8 cellular contexts compared by ENCODE assay signal in the genomic region with DNA sequence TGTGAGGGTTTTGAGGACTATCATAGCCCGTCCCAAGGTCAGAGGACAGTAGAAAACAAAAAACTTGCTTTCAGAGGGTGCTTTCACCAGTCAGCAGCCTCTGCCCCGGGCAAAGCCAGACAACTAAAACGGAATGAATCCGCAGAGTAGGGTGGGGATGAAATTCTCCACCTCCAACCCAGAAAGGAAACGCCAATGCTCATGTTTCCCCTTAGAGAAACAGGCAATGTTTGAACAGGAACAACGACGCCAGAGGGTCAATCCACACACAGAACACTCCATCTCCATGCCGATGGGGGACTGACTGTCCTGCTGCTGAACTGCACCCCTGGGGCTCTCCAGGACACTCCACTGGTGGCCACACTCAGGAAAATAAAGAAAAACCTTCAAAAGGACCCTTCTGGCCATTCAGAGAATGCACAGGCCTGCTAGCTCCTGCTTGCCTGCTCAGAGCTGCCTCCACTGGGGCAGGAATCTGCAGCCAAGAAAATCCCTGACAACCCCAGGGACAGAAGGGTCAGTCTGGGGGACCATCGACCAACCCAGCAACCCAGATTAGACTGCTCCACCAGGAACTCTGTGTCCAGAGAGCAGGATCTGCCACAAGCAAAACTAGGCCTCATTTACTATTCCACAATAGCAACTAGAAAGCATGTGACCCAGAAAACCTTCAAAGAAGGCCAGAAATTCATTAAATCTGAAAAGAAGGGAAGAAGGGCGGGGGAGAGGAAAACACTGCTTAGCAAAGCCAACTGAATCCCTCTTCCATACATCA.
DNase-seq lines count a peak whose midpoint lies in the region; ATAC-seq and TF ChIP-seq lines count a peak whose summit lies in the region.

No MANE protein-coding gene starts in this region.

- H3K4me1 ChIP-seq in right lobe of liver (no peaks in the 10 kb centered on the region), transverse colon (peaks cover 0 to 11% (median 3%) of the 10 kb centered on the region in 4 donors)

- no peaks in the 10 kb centered on the region for H3K27me3 Mint-ChIP-seq in activated T-cell treated with anti-CD3 and anti-CD28 coated beads, Interleukin-2, amount 50 U/mL, for 72 hours (ENCODE audit: low read depth)

- intact Hi-C loops in right lobe of liver (cut with DNase I) (no loop called here), transverse colon (cut with DNase I; ENCODE audit: low total_unique reads) (no loop called here)

- H3K36me3 ChIP-seq in right lobe of liver (no peaks in the 10 kb centered on the region), transverse colon (no peaks in the 10 kb centered on the region)

- peak overlapping the region; percentile 46 for H3K27ac ChIP-seq in angular gyrus (ENCODE audit: low read depth, low read length)
- H3K27ac ChIP-seq in right lobe of liver: peak overlapping the region in 2 of 3 donors; percentile 16 to 23
- peak overlapping the region; percentile 8 to 59 (median 54) for H3K27ac ChIP-seq in transverse colon

- peak overlapping the region; percentile 73 to 76 for H3K4me3 Mint-ChIP-seq in activated T-cell treated with anti-CD3 and anti-CD28 coated beads, Interleukin-2, amount 50 U/mL, for 72 hours

- H3K4me1 Mint-ChIP-seq in activated T-cell treated with anti-CD3 and anti-CD28 coated beads, Interleukin-2, amount 50 U/mL, for 72 hours (ENCODE audit: low read depth): peaks cover 98% of the 10 kb centered on the region

- WGBS in right lobe of liver (ENCODE audit: insufficient coverage, low coverage, low lambda C conversion rate, missing lambda C conversion rate): 58% methylated on average over 7 of the region's 10 CpGs
- 63 to 77% methylated on average over 5 to 10 of the region's 10 CpGs for WGBS in transverse colon (ENCODE audit: low coverage in 1 of 2), 2 donors

- in situ Hi-C loops in transverse colon (cut with MboI; ENCODE audit: low pct_ligation_motif_present in 1 of 4, low pct_unique_long_range_greater_than_20kb in 1 of 4, low sequenced_read_pairs in 3 of 4): no loop called here

- H3K4me3 ChIP-seq in right lobe of liver (no peak overlapping the region), transverse colon (no peak overlapping the region)

- H3K27me3 ChIP-seq in right lobe of liver (no peaks in the 10 kb centered on the region), transverse colon (no peaks in the 10 kb centered on the region)

- DNase-seq in activated T-cell treated with anti-CD3 and anti-CD28 coated beads, Interleukin-2, amount 50 U/mL, for 72 hours: no peak
- no peak for DNase-seq in activated T-cell treated with anti-CD3 and anti-CD28 coated beads, Interleukin-2, amount 50 U/mL, for 48 hours
- DNase-seq in right lobe of liver (peak in 1 of 3 donors; percentile 41), transverse colon (no peak), NCI-H226 (no peak), glomerular visceral epithelial cell (ENCODE audit: extremely low spot score) (no peak)

- ATAC-seq in activated T-cell treated with anti-CD3 and anti-CD28 coated beads, Interleukin-2, amount 50 U/mL, for 72 hours (replicated peaks in 1 of 2): no peak
- peak in 2 of 4 donors; percentile 6 to 7 for ATAC-seq in right lobe of liver
- no peak for ATAC-seq in GM21529 (IDR thresholded peaks at IDR 0.05; ENCODE audit: unreplicated experiment)

- H3K36me3 Mint-ChIP-seq in activated T-cell treated with anti-CD3 and anti-CD28 coated beads, Interleukin-2, amount 50 U/mL, for 72 hours (ENCODE audit: insufficient read depth in 2 of 2): peaks cover 28 to 40% of the 10 kb centered on the region in 2 donors

- H3K9me3 ChIP-seq in right lobe of liver: no peaks in the 10 kb centered on the region
- H3K9me3 ChIP-seq in transverse colon: no peaks in the 10 kb centered on the region

- H3K9me3 Mint-ChIP-seq in activated T-cell treated with anti-CD3 and anti-CD28 coated beads, Interleukin-2, amount 50 U/mL, for 72 hours: peaks cover 4 to 14% of the 10 kb centered on the region in 2 donors

- H3K27ac Mint-ChIP-seq in activated T-cell treated with anti-CD3 and anti-CD28 coated beads, Interleukin-2, amount 50 U/mL, for 72 hours: peak overlapping the region; percentile 97

- no peak for TF ChIP-seq POLR2A in right lobe of liver (IDR thresholded peaks at IDR 0.05)
- TF ChIP-seq POLR2A in transverse colon (IDR thresholded peaks at IDR 0.05): no peak

- no peak for TF ChIP-seq CTCF in right lobe of liver (IDR thresholded peaks at IDR 0.05)
- no peak for TF ChIP-seq CTCF in transverse colon (IDR thresholded peaks at IDR 0.05)

- no peak for TF ChIP-seq EP300 in transverse colon (IDR thresholded peaks at IDR 0.05; ENCODE audit: low read depth)
